Comparison of ENCODE assay signal across 40 cellular contexts in the genomic region with DNA sequence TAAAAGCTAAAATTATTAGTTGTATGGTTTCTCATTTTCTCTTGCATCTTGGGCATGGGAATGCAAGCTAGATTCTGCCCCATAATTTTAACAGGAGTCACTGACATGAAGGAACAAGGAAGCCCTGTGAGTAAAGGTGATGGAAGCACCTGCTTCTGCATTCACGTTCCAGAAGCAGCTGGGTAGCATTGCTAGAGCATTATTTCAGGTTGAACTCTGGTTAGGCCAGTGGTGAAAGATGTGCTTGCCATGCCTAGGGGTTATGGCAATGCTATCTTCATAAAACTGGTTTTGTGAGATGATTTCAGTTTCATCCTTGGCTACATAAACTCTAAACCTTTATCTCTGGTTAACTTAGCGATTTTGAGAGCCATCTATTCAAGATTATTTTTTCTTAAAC.
"Had no signal": no experiment of that assay in that cellular context is flagged by ENCODE, and none has a peak within 500 bp of the region (broad histone marks: within the 10 kb centered on the region; RNA-seq: fewer than 3 reads in every experiment).

No MANE protein-coding gene starts in this region.

- H3K27me3 Mint-ChIP-seq: activated B cell treated with CpG ODN at 0.5 μM for 24 hours; activated CD4-positive, alpha-beta memory T cell treated with anti-CD3 and anti-CD28 coated beads for 36 hours; activated CD4-positive, alpha-beta T cell treated with anti-CD3 and anti-CD28 coated beads, Interleukin-2, amount 10 ng/mL, durations not matched to agents 24 days and 14 days; activated CD8-positive, alpha-beta T cell treated with anti-CD3 and anti-CD28 coated beads for 36 hours; activated naive CD8-positive, alpha-beta T cell treated with anti-CD3 and anti-CD28 coated beads for 36 hours had no signal

- H3K36me3 Mint-ChIP-seq: activated CD4-positive, alpha-beta memory T cell treated with anti-CD3 and anti-CD28 coated beads for 36 hours; activated naive CD4-positive, alpha-beta T cell treated with anti-CD3 and anti-CD28 coated beads, Interleukin-2, amount 50 U/mL, for 72 hours; activated naive CD8-positive, alpha-beta T cell treated with anti-CD3 and anti-CD28 coated beads for 36 hours had no signal

- DNase-seq: activated B cell treated with CpG ODN at 0.5 μM for 24 hours; activated CD4-positive, alpha-beta memory T cell treated with anti-CD3 and anti-CD28 coated beads for 36 hours; activated CD4-positive, alpha-beta T cell treated with anti-CD3 and anti-CD28 coated beads for 4 hours; activated CD4-positive, alpha-beta T cell treated with anti-CD3 and anti-CD28 coated beads, Interleukin-2, amount 10 ng/mL, durations not matched to agents 24 days and 14 days; activated CD4-positive, alpha-beta T cell treated with anti-CD3 and anti-CD28 coated beads, Interleukin-2, amount 50 U/mL, for 1 hour; activated CD4-positive, alpha-beta T cell treated with anti-CD3 and anti-CD28 coated beads, Interleukin-2, amount 50 U/mL, for 4 hours; activated CD4-positive, CD25-positive, alpha-beta regulatory T cell treated with anti-CD3 and anti-CD28 coated beads, Interleukin-2, amount 50 U/mL, for 72 hours; activated CD8-positive, alpha-beta memory T cell treated with anti-CD3 and anti-CD28 coated beads, Interleukin-2, amount 50 U/mL, for 4 hours; activated CD8-positive, alpha-beta T cell treated with anti-CD3 and anti-CD28 coated beads for 36 hours; activated effector memory CD4-positive, alpha-beta T cell treated with anti-CD3 and anti-CD28 coated beads, Interleukin-2, amount 50 U/mL, for 16 hours; activated gamma-delta T cell treated with Interleukin-2 at 50 U/mL for 16 hours; activated naive CD4-positive, alpha-beta T cell; activated naive CD4-positive, alpha-beta T cell treated with anti-CD3 and anti-CD28 coated beads for 36 hours; activated naive CD4-positive, alpha-beta T cell treated with anti-CD3 and anti-CD28 coated beads, Interleukin-2, amount 50 U/mL, for 16 hours; activated naive CD8-positive, alpha-beta T cell treated with anti-CD3 and anti-CD28 coated beads for 36 hours; activated T-cell treated with anti-CD3 and anti-CD28 coated beads for 4 hours; activated T-cell treated with anti-CD3 and anti-CD28 coated beads, Interleukin-2, amount 50 U/mL, for 1 hour; activated T-cell treated with anti-CD3 and anti-CD28 coated beads, Interleukin-2, amount 50 U/mL, for 4 hours; activated T-cell treated with anti-CD3 and anti-CD28 coated beads, Interleukin-2, amount 50 U/mL, for 72 hours; adrenal gland; amniotic stem cell; aorta; body of pancreas; brain microvascular endothelial cell; caudate nucleus; cerebellar nuclear complex; T-helper 1 cell; T-helper 2 cell; T-helper 9 cell had no signal

- H3K27me3 ChIP-seq: adrenal gland, body of pancreas, brain microvascular endothelial cell, cardiac muscle cell had no signal

- H3K9me3 ChIP-seq: adrenal gland, body of pancreas had no signal

- H3K27ac ChIP-seq: adrenal gland, body of pancreas, brain microvascular endothelial cell, cardiac muscle cell, VCaP had no signal

- H3K9me3 Mint-ChIP-seq: activated B cell treated with CpG ODN at 0.5 μM for 24 hours; activated CD4-positive, alpha-beta memory T cell treated with anti-CD3 and anti-CD28 coated beads for 36 hours; activated CD4-positive, alpha-beta T cell treated with anti-CD3 and anti-CD28 coated beads, Interleukin-2, amount 10 ng/mL, durations not matched to agents 24 days and 14 days; activated CD8-positive, alpha-beta T cell treated with anti-CD3 and anti-CD28 coated beads for 36 hours; activated naive CD4-positive, alpha-beta T cell treated with anti-CD3 and anti-CD28 coated beads for 36 hours; activated naive CD4-positive, alpha-beta T cell treated with anti-CD3 and anti-CD28 coated beads, Interleukin-2, amount 50 U/mL, for 72 hours; activated naive CD8-positive, alpha-beta T cell treated with anti-CD3 and anti-CD28 coated beads for 36 hours; activated T-cell treated with anti-CD3 and anti-CD28 coated beads, Interleukin-2, amount 50 U/mL, for 4 hours; activated T-cell treated with anti-CD3 and anti-CD28 coated beads, Interleukin-2, amount 50 U/mL, for 72 hours; activated T-helper 1 cell treated with anti-CD3 and anti-CD28 coated beads, Interleukin-12 subunit alpha, Interleukin-12 subunit beta, Interleukin-2, Interleukin-4 antibody, amounts not matched to agents 30 ng/mL and 10 ng/mL and 1 ng/mL, durations not matched to agents 14 hours and 24 hours and 36 hours; activated T-helper 17 cell treated with anti-CD3 and anti-CD28 coated beads, Interleukin-2, amount 50 U/mL, for 72 hours; central memory CD8-positive, alpha-beta T cell; T-helper 1 cell treated with Interleukin-12 subunit alpha and Interleukin-12 subunit beta and Interleukin-4 antibody, amounts not matched to agents 30 μg/mL and 1 μg/mL, for 36 hours; T-helper 2 cell treated with Interferon-gamma antibody and Interleukin-4, amounts not matched to agents 5 μg/mL and 100 μg/mL, for 36 hours had no signal

- H3K4me1 ChIP-seq: adrenal gland, body of pancreas had no signal

- H3K36me3 ChIP-seq: adrenal gland, brain microvascular endothelial cell, cardiac muscle cell had no signal

- FAIRE-seq: astrocyte, bronchial epithelial cell, TTC549 had no signal

- H3K4me3 Mint-ChIP-seq: activated B cell treated with CpG ODN at 0.5 μM for 24 hours; activated CD4-positive, alpha-beta memory T cell treated with anti-CD3 and anti-CD28 coated beads for 36 hours; activated CD4-positive, alpha-beta T cell treated with anti-CD3 and anti-CD28 coated beads, Interleukin-2, amount 10 ng/mL, durations not matched to agents 24 days and 14 days; activated CD8-positive, alpha-beta T cell treated with anti-CD3 and anti-CD28 coated beads for 36 hours; activated naive CD4-positive, alpha-beta T cell treated with anti-CD3 and anti-CD28 coated beads for 36 hours; activated naive CD8-positive, alpha-beta T cell treated with anti-CD3 and anti-CD28 coated beads for 36 hours; activated T-cell treated with anti-CD3 and anti-CD28 coated beads, Interleukin-2, amount 50 U/mL, for 4 hours; activated T-cell treated with anti-CD3 and anti-CD28 coated beads, Interleukin-2, amount 50 U/mL, for 72 hours; activated T-helper 1 cell treated with anti-CD3 and anti-CD28 coated beads, Interleukin-12 subunit alpha, Interleukin-12 subunit beta, Interleukin-2, Interleukin-4 antibody, amounts not matched to agents 30 ng/mL and 10 ng/mL and 1 ng/mL, durations not matched to agents 14 hours and 24 hours and 36 hours; activated T-helper 17 cell treated with anti-CD3 and anti-CD28 coated beads, Interleukin-2, amount 50 U/mL, for 72 hours; central memory CD8-positive, alpha-beta T cell; T-helper 1 cell treated with Interleukin-12 subunit alpha and Interleukin-12 subunit beta and Interleukin-4 antibody, amounts not matched to agents 30 μg/mL and 1 μg/mL, for 36 hours; T-helper 2 cell treated with Interferon-gamma antibody and Interleukin-4, amounts not matched to agents 5 μg/mL and 100 μg/mL, for 36 hours had no signal

- H3K4me3 ChIP-seq: adrenal gland, body of pancreas, cardiac muscle cell had no signal

- H3K27ac Mint-ChIP-seq: activated B cell treated with CpG ODN at 0.5 μM for 24 hours; activated CD4-positive, alpha-beta memory T cell treated with anti-CD3 and anti-CD28 coated beads for 36 hours; activated CD4-positive, alpha-beta T cell treated with anti-CD3 and anti-CD28 coated beads, Interleukin-2, amount 10 ng/mL, durations not matched to agents 24 days and 14 days; activated CD8-positive, alpha-beta T cell treated with anti-CD3 and anti-CD28 coated beads for 36 hours; activated naive CD4-positive, alpha-beta T cell treated with anti-CD3 and anti-CD28 coated beads for 36 hours; activated naive CD4-positive, alpha-beta T cell treated with anti-CD3 and anti-CD28 coated beads, Interleukin-2, amount 50 U/mL, for 72 hours; activated naive CD8-positive, alpha-beta T cell treated with anti-CD3 and anti-CD28 coated beads for 36 hours; activated T-cell treated with anti-CD3 and anti-CD28 coated beads, Interleukin-2, amount 50 U/mL, for 72 hours; activated T-helper 1 cell treated with anti-CD3 and anti-CD28 coated beads, Interleukin-12 subunit alpha, Interleukin-12 subunit beta, Interleukin-2, Interleukin-4 antibody, amounts not matched to agents 30 ng/mL and 10 ng/mL and 1 ng/mL, durations not matched to agents 14 hours and 24 hours and 36 hours; activated T-helper 17 cell treated with anti-CD3 and anti-CD28 coated beads, Interleukin-2, amount 50 U/mL, for 72 hours; T-helper 1 cell treated with Interleukin-12 subunit alpha and Interleukin-12 subunit beta and Interleukin-4 antibody, amounts not matched to agents 30 μg/mL and 1 μg/mL, for 36 hours; T-helper 2 cell treated with Interferon-gamma antibody and Interleukin-4, amounts not matched to agents 5 μg/mL and 100 μg/mL, for 36 hours had no signal

- ATAC-seq: activated CD8-positive, alpha-beta T cell treated with anti-CD3 and anti-CD28 coated beads for 36 hours; activated naive CD4-positive, alpha-beta T cell treated with anti-CD3 and anti-CD28 coated beads, Interleukin-2, amount 50 U/mL, for 72 hours; activated T-cell treated with anti-CD3 and anti-CD28 coated beads, Interleukin-2, amount 50 U/mL, for 4 hours; activated T-cell treated with anti-CD3 and anti-CD28 coated beads, Interleukin-2, amount 50 U/mL, for 72 hours; activated T-helper 17 cell treated with anti-CD3 and anti-CD28 coated beads, Interleukin-2, amount 50 U/mL, for 72 hours; body of pancreas had no signal

- H3K4me1 Mint-ChIP-seq: activated B cell treated with CpG ODN at 0.5 μM for 24 hours; activated CD4-positive, alpha-beta T cell treated with anti-CD3 and anti-CD28 coated beads, Interleukin-2, amount 10 ng/mL, durations not matched to agents 24 days and 14 days; activated naive CD8-positive, alpha-beta T cell treated with anti-CD3 and anti-CD28 coated beads for 36 hours; activated T-helper 17 cell treated with anti-CD3 and anti-CD28 coated beads, Interleukin-2, amount 50 U/mL, for 72 hours; central memory CD8-positive, alpha-beta T cell had no signal
